10 cellular contexts compared by ENCODE assay signal in genomic region chr12:133225527-133225926, GRCh38. TPM values are rescaled to one million over a fixed set of nuclear protein-coding genes. Genes with fewer than 3 reads are reported as not detected.
"Had no signal": no experiment of that assay in that cellular context is flagged by ENCODE, and none has a peak within 500 bp of the region (broad histone marks: within the 10 kb centered on the region; RNA-seq: fewer than 3 reads in every experiment).

No MANE protein-coding gene starts in this region.

- H3K4me1 ChIP-seq: HAP-1 had no signal

- H3K36me3 ChIP-seq: HAP-1 had no signal

- H3K9ac ChIP-seq: GM23248 had no signal

- H3K4me1 Mint-ChIP-seq: IgD-negative memory B cell had no signal

- H3K4me3 ChIP-seq: GM23248, HAP-1 had no signal

- H2AFZ ChIP-seq: GM23248 had no signal

- H3K27ac ChIP-seq: GM23248, HL-60 had no signal

- H3K27ac Mint-ChIP-seq: HFFc6, IgD-negative memory B cell had no signal

- H3K4me3 Mint-ChIP-seq: HFFc6, IgD-negative memory B cell had no signal

- DNase-seq: GM23248, GOT3, HFFc6 had no signal

RNA-seq across cellular contexts. Expression of gene ANHX, which starts 10.2 kb away (rescaled TPM):
- total RNA-seq: GM23248, H4, H7, HepG2, HFFc6, HT1080 had no signal
- polyA plus RNA-seq: GM23248, HepG2, IgD-negative memory B cell had no signal
